Comparison of ENCODE assay signal across 9 cellular contexts in the genomic region with DNA sequence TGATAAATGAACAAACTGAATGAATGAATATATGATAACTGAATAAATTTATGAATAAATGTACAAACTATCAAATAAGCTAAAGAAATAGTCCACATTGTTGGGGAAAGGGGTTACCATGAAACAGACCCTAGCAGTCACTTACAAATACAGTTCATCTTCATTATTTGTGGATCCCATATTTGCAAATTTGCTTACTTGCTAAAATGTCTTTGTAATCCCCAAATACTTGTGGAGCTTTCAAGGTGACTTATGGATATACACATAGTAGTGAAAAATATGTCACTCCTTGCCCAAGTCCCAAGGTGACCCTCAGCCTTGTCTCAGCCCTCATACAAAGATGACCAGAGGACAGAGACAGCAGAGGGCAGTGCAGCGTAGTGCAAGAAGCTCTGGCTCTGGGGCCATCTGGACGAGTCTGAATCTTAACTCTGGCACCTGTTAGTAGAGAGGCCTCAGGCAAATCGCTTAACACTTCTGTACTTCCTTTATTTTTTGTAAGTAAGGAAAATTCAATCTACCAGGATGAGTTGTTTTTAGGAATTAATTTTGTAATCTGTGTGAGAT. TPM values are rescaled to one million over a fixed set of nuclear protein-coding genes. Genes with fewer than 3 reads are reported as not detected.
DNase-seq lines count a peak whose midpoint lies in the region; FAIRE-seq and TF ChIP-seq lines count a peak whose summit lies in the region.
"Had no signal": no experiment of that assay in that cellular context is flagged by ENCODE, and none has a peak within 500 bp of the region (broad histone marks: within the 10 kb centered on the region; RNA-seq: fewer than 3 reads in every experiment).

No MANE protein-coding gene starts in this region.

- peak; percentile 93 for FAIRE-seq in A204.1 (lab: Jason Lieb, UNC)
- no peak for FAIRE-seq in keratinocyte (lab: Jason Lieb, UNC)
- no peak for FAIRE-seq in urothelium cell line (lab: Jason Lieb, UNC)

- H3K9me3 Mint-ChIP-seq in brain: peaks cover 0 to 6% (median 3%) of the 10 kb centered on the region in 5 experiments

- peaks cover 6% of the 10 kb centered on the region for H3K4me1 ChIP-seq in keratinocyte (ENCODE audit: control insufficient read depth, extremely low read depth, insufficient read depth, low read length)

- dilution Hi-C loops in keratinocyte (cut with MboI; ENCODE audit: extremely low pct_ligation_motif_present, low sequenced_read_pairs): loop anchor here (10.0 kb wide), 1 partner anchor 71 kb away; no protein-coding TSS in a partner anchor

- no peak overlapping the region for H3K4me3 ChIP-seq in keratinocyte (ENCODE audit: control insufficient read depth in 2 of 3, extremely low read depth in 1 of 3, insufficient read depth in 2 of 3, low read depth in 1 of 3, low read length in 3 of 3)

- H4K20me1 ChIP-seq in keratinocyte (ENCODE audit: control insufficient read depth, extremely low read depth, insufficient read depth, low read length): no peaks in the 10 kb centered on the region

- no peaks in the 10 kb centered on the region for H3K9me1 ChIP-seq in keratinocyte (ENCODE audit: control insufficient read depth, extremely low read depth, insufficient read depth, low read length)

- DNase-seq in NCI-H510A treated with DMSO at 0.1 percent for 48 hours (lab: John Stamatoyannopoulos, UW) (peak; percentile 63), keratinocyte (ENCODE audit: low read depth, low spot score) (no peak), urothelium cell line (ENCODE audit: low spot score) (peak; percentile 26), T-helper 9 cell (no peak), germinal center (ENCODE audit: low spot score) (no peak)

- H3K4me2 ChIP-seq in keratinocyte (ENCODE audit: control insufficient read depth, extremely low read depth, insufficient read depth, low read depth, low read length): no peak overlapping the region

- peaks cover 24% of the 10 kb centered on the region for H3K4me1 Mint-ChIP-seq in brain

- no peaks in the 10 kb centered on the region for H3K79me2 ChIP-seq in keratinocyte (ENCODE audit: control insufficient read depth, insufficient read depth, low read length)

- TF ChIP-seq CTCF in GM12873 (IDR thresholded peaks at IDR 0.05; ENCODE audit: insufficient read depth, low read depth, low read length, missing control alignments): peak; percentile 19
- TF ChIP-seq CTCF in brain (conservative IDR thresholded peaks at IDR 0.05): peak; percentile 52 to 65
- TF ChIP-seq CTCF in keratinocyte (optimal IDR thresholded peaks at IDR 0.05 in 1 of 3, IDR thresholded peaks at IDR 0.05 in 1 of 3, conservative IDR thresholded peaks at IDR 0.05 in 1 of 3; ENCODE audit: extremely low read depth in 1 of 3, insufficient read depth in 2 of 3, low read length in 3 of 3): peak in 2 of 3 experiments; percentile 17 to 58

- H3K27ac ChIP-seq in keratinocyte (ENCODE audit: control insufficient read depth, insufficient read depth, low read length): no peak overlapping the region
- H3K27ac ChIP-seq: epithelial cell of prostate had no signal

- H3K36me3 ChIP-seq in keratinocyte (ENCODE audit: control insufficient read depth in 2 of 2, extremely low read depth in 1 of 2, insufficient read depth in 2 of 2, low read length in 2 of 2): no peaks in the 10 kb centered on the region

- no peaks in the 10 kb centered on the region for H3K27me3 ChIP-seq in keratinocyte (ENCODE audit: control insufficient read depth, extremely low read depth, insufficient read depth, low read length)

- no peak overlapping the region for H3K27ac Mint-ChIP-seq in brain

- no peak overlapping the region for H3K9ac ChIP-seq in keratinocyte (ENCODE audit: control insufficient read depth, extremely low read depth, insufficient read depth, low read length)

- peaks cover 5% of the 10 kb centered on the region for H3K27me3 Mint-ChIP-seq in brain

- no peaks in the 10 kb centered on the region for H3K9me3 ChIP-seq in keratinocyte (ENCODE audit: control insufficient read depth, low read depth, low read length)

- H3K4me3 Mint-ChIP-seq in brain: peak overlapping the region in 4 of 5 experiments; percentile 23 to 98 (median 58)

- H2AFZ ChIP-seq in keratinocyte (ENCODE audit: control insufficient read depth, low read length): no peak overlapping the region

- H3K36me3 Mint-ChIP-seq in brain: no peaks in the 10 kb centered on the region

RNA-seq across cellular contexts. Expression of a gene that starts 3.1 kb away (rescaled TPM):
- polyA plus RNA-seq in brain (ENCODE audit: insufficient read depth, low read depth, low replicate concordance) (19.4 TPM), keratinocyte (0.99 to 1.7 TPM (median 1.4 TPM) in 3 replicates)
- polyA plus RNA-seq in keratinocyte (2011; ENCODE audit: low read depth): 2.0 TPM
- 0.83 and 1.5 TPM in 2 replicates for polyA plus RNA-seq in keratinocyte (2011; cell fraction: cytosol; rRNA removed)
- polyA plus RNA-seq in keratinocyte (2011; cell fraction: nucleus; rRNA removed): 1.2 and 1.3 TPM in 2 replicates
- 1.2 and 3.2 TPM in 2 replicates for polyA plus RNA-seq in keratinocyte (2012; ENCODE audit: low replicate concordance)
- 0.66 to 2.6 TPM (median 2.4 TPM) in 3 replicates for polyA minus RNA-seq in keratinocyte
- polyA minus RNA-seq in keratinocyte (2011; cell fraction: cytosol; rRNA and poly(A)+ RNA removed): 1.7 TPM
- polyA minus RNA-seq in keratinocyte (2011; cell fraction: nucleus; rRNA and poly(A)+ RNA removed): 0.63 and 1.6 TPM in 2 replicates

Comparison
In these comparisons a context has a peak if more than half of its experiments do, and no peak if none do; other contexts are left out.
1. DNase-seq: peak in NCI-H510A treated with DMSO at 0.1 percent for 48 hours (single experiment) and urothelium cell line (single experiment); none in keratinocyte (single experiment), T-helper 9 cell (single experiment) and germinal center (single experiment).
2. Peak in every context shown above with its lines, with median percentiles within 50 percentile points of each other: CTCF ChIP-seq.